2 cellular contexts compared by ENCODE assay signal in the genomic region with DNA sequence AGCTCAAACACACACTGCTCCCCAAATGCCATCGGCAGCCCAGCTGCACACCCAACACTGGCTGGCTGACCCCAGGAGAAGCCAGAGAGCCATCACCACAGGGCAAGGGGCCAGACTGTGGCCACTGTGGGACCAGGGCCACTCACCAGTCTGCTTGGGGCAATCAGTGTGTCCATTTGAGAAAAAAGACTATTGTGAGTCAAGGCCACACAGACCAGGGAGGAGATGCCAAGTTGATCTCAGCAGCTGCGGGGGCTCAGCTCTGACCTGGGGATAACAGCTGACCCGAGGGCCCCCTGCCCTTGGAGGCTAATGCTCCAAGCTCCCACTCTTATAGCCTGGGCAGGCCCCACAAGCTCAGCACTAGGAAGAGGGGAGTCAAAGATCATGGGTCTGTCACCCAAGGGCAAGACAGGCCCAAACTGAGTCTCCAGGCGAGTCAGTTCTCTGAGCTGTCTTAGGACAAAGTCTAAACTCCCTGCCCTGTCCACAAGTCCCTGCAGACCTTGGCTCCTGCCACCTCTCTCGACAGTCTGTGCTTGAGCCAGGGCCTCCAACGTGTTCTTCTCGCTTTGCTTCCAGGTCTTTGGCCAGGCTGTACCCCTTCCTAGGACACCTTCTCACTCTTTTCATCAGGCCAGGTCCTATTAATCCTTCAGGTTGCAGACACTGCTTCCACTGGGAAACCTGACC.
A peak's percentile ranks its signal among the peaks of the same experiment; 100 is the strongest.
TF ChIP-seq lines count a peak whose summit lies in the region.

No MANE protein-coding gene starts in this region.

TF ChIP-seq in endothelial cell of umbilical vein, 7 proteins besides CTCF, POLR2A, EP300 and RAD21:
- TF ChIP-seq, protein P1, sequence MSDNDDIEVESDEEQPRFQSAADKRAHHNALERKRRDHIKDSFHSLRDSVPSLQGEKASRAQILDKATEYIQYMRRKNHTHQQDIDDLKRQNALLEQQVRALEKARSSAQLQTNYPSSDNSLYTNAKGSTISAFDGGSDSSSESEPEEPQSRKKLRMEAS (IDR thresholded peaks at IDR 0.05; ENCODE audit: insufficient read depth, insufficient read length) = no peak
- TF ChIP-seq POLR2AphosphoS5 (IDR thresholded peaks at IDR 0.05; ENCODE audit: insufficient read depth, low read depth, low read length) = peak; percentile 3

TF ChIP-seq in SK-N-SH, 30 proteins besides CTCF, POLR2A, EP300 and RAD21:
- TF ChIP-seq, protein P2, sequence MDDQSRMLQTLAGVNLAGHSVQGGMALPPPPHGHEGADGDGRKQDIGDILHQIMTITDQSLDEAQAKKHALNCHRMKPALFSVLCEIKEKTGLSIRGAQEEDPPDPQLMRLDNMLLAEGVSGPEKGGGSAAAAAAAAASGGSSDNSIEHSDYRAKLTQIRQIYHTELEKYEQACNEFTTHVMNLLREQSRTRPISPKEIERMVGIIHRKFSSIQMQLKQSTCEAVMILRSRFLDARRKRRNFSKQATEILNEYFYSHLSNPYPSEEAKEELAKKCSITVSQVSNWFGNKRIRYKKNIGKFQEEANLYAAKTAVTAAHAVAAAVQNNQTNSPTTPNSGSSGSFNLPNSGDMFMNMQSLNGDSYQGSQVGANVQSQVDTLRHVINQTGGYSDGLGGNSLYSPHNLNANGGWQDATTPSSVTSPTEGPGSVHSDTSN (IDR thresholded peaks at IDR 0.05) = no peak
- TF ChIP-seq SIN3A (IDR thresholded peaks at IDR 0.05; ENCODE audit: borderline replicate concordance, low read depth, low read length) (no peak), FOXM1 (IDR thresholded peaks at IDR 0.05; ENCODE audit: low read depth) (no peak), GABPA (IDR thresholded peaks at IDR 0.05; ENCODE audit: low read depth) (no peak), MEF2A (IDR thresholded peaks at IDR 0.05; ENCODE audit: borderline replicate concordance, low read depth) (no peak)
TF ChIP-seq in SK-N-SH: peak in this region for 0.
